22 cellular contexts compared by ENCODE assay signal in the genomic region with DNA sequence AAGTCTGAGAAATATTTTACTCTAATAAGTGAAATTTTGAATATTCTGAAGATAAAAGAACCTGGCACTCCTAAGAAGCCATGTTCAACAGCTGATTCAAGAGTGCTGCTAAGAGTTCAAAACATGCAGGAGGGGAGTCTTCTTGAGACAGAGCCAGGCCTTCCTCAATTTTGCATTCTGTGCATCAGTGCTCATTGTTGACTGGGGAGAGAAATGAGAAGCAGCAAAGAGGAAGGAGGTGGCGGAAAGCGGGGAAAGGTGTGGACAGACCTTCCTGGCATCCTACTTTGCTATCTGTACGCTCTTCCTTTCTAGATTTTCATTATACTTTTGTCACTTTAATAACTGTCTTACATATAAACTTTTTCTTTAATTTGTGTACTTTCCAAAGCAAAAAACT. TPM values are rescaled to one million over a fixed set of nuclear protein-coding genes. Genes with fewer than 3 reads are reported as not detected.
DNase-seq lines count a peak whose midpoint lies in the region; ATAC-seq, FAIRE-seq and TF ChIP-seq lines count a peak whose summit lies in the region.
"Had no signal": no experiment of that assay in that cellular context is flagged by ENCODE, and none has a peak within 500 bp of the region (broad histone marks: within the 10 kb centered on the region; RNA-seq: fewer than 3 reads in every experiment).

No MANE protein-coding gene starts in this region.

- H3K27ac Mint-ChIP-seq in stimulated activated memory B cell treated with anti-CD40 and anti-IgM and Interleukin-4, amounts not matched to agents 10 μg/mL and 1 μg/mL and 100 μg/mL, for 72 hours = peak overlapping the region; percentile 15
- H3K27ac Mint-ChIP-seq in T-helper 2 cell treated with Interferon-gamma antibody and Interleukin-4, amounts not matched to agents 5 μg/mL and 100 μg/mL, for 36 hours = no peak overlapping the region
- H3K27ac Mint-ChIP-seq: CD8-positive, alpha-beta memory T cell had no signal

- H3K36me3 Mint-ChIP-seq in stimulated activated memory B cell treated with anti-CD40 and anti-IgM and Interleukin-4, amounts not matched to agents 10 μg/mL and 1 μg/mL and 100 μg/mL, for 72 hours = peaks cover 52% of the 10 kb centered on the region
- H3K36me3 Mint-ChIP-seq in T-helper 2 cell treated with Interferon-gamma antibody and Interleukin-4, amounts not matched to agents 5 μg/mL and 100 μg/mL, for 36 hours (ENCODE audit: low read depth) = no peaks in the 10 kb centered on the region
- H3K36me3 Mint-ChIP-seq: CD8-positive, alpha-beta memory T cell had no signal

- no peak for TF ChIP-seq POLR2A in adrenal gland (IDR thresholded peaks at IDR 0.05)
- TF ChIP-seq POLR2A in right lobe of liver (IDR thresholded peaks at IDR 0.05) = no peak

- H3K9me3 Mint-ChIP-seq in stimulated activated memory B cell treated with anti-CD40 and anti-IgM and Interleukin-4, amounts not matched to agents 10 μg/mL and 1 μg/mL and 100 μg/mL, for 72 hours = no peaks in the 10 kb centered on the region
- H3K9me3 Mint-ChIP-seq in T-helper 2 cell treated with Interferon-gamma antibody and Interleukin-4, amounts not matched to agents 5 μg/mL and 100 μg/mL, for 36 hours = no peaks in the 10 kb centered on the region
- H3K9me3 Mint-ChIP-seq: CD8-positive, alpha-beta memory T cell; naive B cell had no signal

- WGBS in adrenal gland, 4 donors = 78 to 93% (median 86%) methylated on average over 3 of the region's 3 CpGs
- WGBS in right lobe of liver (ENCODE audit: insufficient coverage, low coverage, low lambda C conversion rate, missing lambda C conversion rate) = 58% methylated on average over 3 of the region's 3 CpGs

- H3K9me3 ChIP-seq in adrenal gland (replicated peaks in 1 of 3) (no peaks in the 10 kb centered on the region), right lobe of liver (no peaks in the 10 kb centered on the region)

- peaks cover 19% of the 10 kb centered on the region for H3K4me1 Mint-ChIP-seq in stimulated activated memory B cell treated with anti-CD40 and anti-IgM and Interleukin-4, amounts not matched to agents 10 μg/mL and 1 μg/mL and 100 μg/mL, for 72 hours
- peaks cover 10% of the 10 kb centered on the region for H3K4me1 Mint-ChIP-seq in T-helper 2 cell treated with Interferon-gamma antibody and Interleukin-4, amounts not matched to agents 5 μg/mL and 100 μg/mL, for 36 hours (ENCODE audit: low read depth)
- H3K4me1 Mint-ChIP-seq: CD8-positive, alpha-beta memory T cell had no signal

- H3K27me3 Mint-ChIP-seq in stimulated activated memory B cell treated with anti-CD40 and anti-IgM and Interleukin-4, amounts not matched to agents 10 μg/mL and 1 μg/mL and 100 μg/mL, for 72 hours = no peaks in the 10 kb centered on the region
- peaks cover 22% of the 10 kb centered on the region for H3K27me3 Mint-ChIP-seq in T-helper 2 cell treated with Interferon-gamma antibody and Interleukin-4, amounts not matched to agents 5 μg/mL and 100 μg/mL, for 36 hours (ENCODE audit: low read depth)

- DNase-seq in HL-60 (ENCODE audit: low read depth in 1 of 2, low spot score in 1 of 2) = peak in 1 of 2 experiments; percentile 90
- no peak for DNase-seq in adrenal gland
- no peak for DNase-seq in right lobe of liver
- no peak for DNase-seq in activated CD4-positive, CD25-positive, alpha-beta regulatory T cell treated with anti-CD3 and anti-CD28 coated beads, Interleukin-2, amount 50 U/mL, for 72 hours
- no peak for DNase-seq in T-helper 2 cell treated with Interferon-gamma antibody and Interleukin-4, amounts not matched to agents 5 μg/mL and 100 μg/mL, for 36 hours (ENCODE audit: low spot score)
- no peak for DNase-seq in frontal cortex (ENCODE audit: low spot score in 2 of 2)
- DNase-seq: activated CD4-positive, CD25-positive, alpha-beta regulatory T cell; activated gamma-delta T cell; amniotic stem cell; CD8-positive, alpha-beta memory T cell; left ventricle myocardium superior; MG63; naive B cell; NCI-H2029 treated with DMSO at 0.1 percent for 48 hours; NCI-H510A; SHP77; stimulated activated CD4-positive, alpha-beta T cell treated with anti-CD3 and anti-CD28 coated beads, Interleukin-15, amount 100 ng/mL, for 24 hours; stimulated activated naive CD8-positive, alpha-beta T cell treated with anti-CD3 and anti-CD28 coated beads, Interleukin-15, Interleukin-2, amounts not matched to agents 100 U/mL and 50 U/mL, for 24 hours had no signal

- peaks cover 0 to 16% of the 10 kb centered on the region in 2 donors for H3K36me3 ChIP-seq in adrenal gland (replicated peaks in 1 of 2)
- no peaks in the 10 kb centered on the region for H3K36me3 ChIP-seq in right lobe of liver
- H3K36me3 ChIP-seq: MG63 had no signal

- no peak overlapping the region for H3K4me3 Mint-ChIP-seq in stimulated activated memory B cell treated with anti-CD40 and anti-IgM and Interleukin-4, amounts not matched to agents 10 μg/mL and 1 μg/mL and 100 μg/mL, for 72 hours
- no peak overlapping the region for H3K4me3 Mint-ChIP-seq in T-helper 2 cell treated with Interferon-gamma antibody and Interleukin-4, amounts not matched to agents 5 μg/mL and 100 μg/mL, for 36 hours
- H3K4me3 Mint-ChIP-seq: CD8-positive, alpha-beta memory T cell; naive B cell had no signal

- no peak for FAIRE-seq in frontal cortex (lab: Jason Lieb, UNC)
- FAIRE-seq: endothelial cell of umbilical vein had no signal

- H3K4me1 ChIP-seq in adrenal gland (replicated peaks in 1 of 2) (peaks cover 24 to 32% of the 10 kb centered on the region in 2 donors), right lobe of liver (no peaks in the 10 kb centered on the region)

- H3K4me3 ChIP-seq in HL-60 (replicated peaks; ENCODE audit: insufficient read depth, low read length) = no peak overlapping the region
- H3K4me3 ChIP-seq in adrenal gland = no peak overlapping the region
- H3K4me3 ChIP-seq in right lobe of liver = no peak overlapping the region
- H3K4me3 ChIP-seq: MG63 had no signal

- H3K27ac ChIP-seq in HL-60 (replicated peaks) (peak overlapping the region; percentile 32; the same call in 1 of the 2 replicates), adrenal gland (peak overlapping the region; percentile 64 to 85 (median 77)), right lobe of liver (no peak overlapping the region)

- intact Hi-C loops in adrenal gland (cut with DNase I) = no loop called here
- intact Hi-C loops in right lobe of liver (cut with DNase I) = no loop called here

- H3K27me3 ChIP-seq in HL-60 (ENCODE audit: insufficient read depth, poor library complexity, severe bottlenecking) = no peaks in the 10 kb centered on the region
- H3K27me3 ChIP-seq in adrenal gland = no peaks in the 10 kb centered on the region
- no peaks in the 10 kb centered on the region for H3K27me3 ChIP-seq in right lobe of liver
- H3K27me3 ChIP-seq: MG63 had no signal

- ATAC-seq in right lobe of liver (peak; percentile 27 to 49 (median 39)), GM18909 (IDR thresholded peaks at IDR 0.05; ENCODE audit: poor library complexity, unreplicated experiment) (no peak)
- ATAC-seq in stimulated activated memory B cell treated with anti-CD40 and anti-IgM and Interleukin-4, amounts not matched to agents 10 μg/mL and 1 μg/mL and 100 μg/mL, for 72 hours = no peak
- ATAC-seq: left ventricle myocardium superior; stimulated activated naive CD8-positive, alpha-beta T cell treated with anti-CD3 and anti-CD28 coated beads, Interleukin-15, Interleukin-2, amounts not matched to agents 100 U/mL and 50 U/mL, for 24 hours had no signal

- TF ChIP-seq CTCF in HL-60 (IDR thresholded peaks at IDR 0.05; ENCODE audit: insufficient read depth, low read length) (no peak), adrenal gland (IDR thresholded peaks at IDR 0.05) (no peak), right lobe of liver (IDR thresholded peaks at IDR 0.05) (no peak)

RNA-seq across cellular contexts. Expression of a gene that starts 29.7 kb away (rescaled TPM):
- under 1 TPM in 5 of 8 donors, not detected in 3; 0.08 to 0.43 (median 0.25) TPM for total RNA-seq in adrenal gland
- under 1 TPM in 1 of 3 donors, not detected in 2; 0.22 TPM for polyA plus RNA-seq in adrenal gland
- not detected for total RNA-seq in right lobe of liver
- not detected for total RNA-seq in frontal cortex
- total RNA-seq: CD8-positive, alpha-beta memory T cell; cerebellum; endothelial cell of umbilical vein; left ventricle myocardium superior had no signal
- polyA plus RNA-seq: CD8-positive, alpha-beta memory T cell had no signal

RNA-seq across cellular contexts. Expression of a gene that starts 57.7 kb away (rescaled TPM):
- total RNA-seq in adrenal gland = 100 to 1,000 TPM; 324 to 894 (median 436) TPM
- 100 to 1,000 TPM in 2 of 3 donors, 10 to 100 TPM in 1; 71.3 to 900 (median 120) TPM for polyA plus RNA-seq in adrenal gland
- total RNA-seq in right lobe of liver = 100 to 1,000 TPM in 2 of 6 experiments, 10 to 100 TPM in 4; 69.6 to 149 (median 90.7) TPM
- 118 TPM for total RNA-seq in frontal cortex

Comparison
In these comparisons a context has a peak if more than half of its experiments do, and no peak if none do; other contexts are left out.
1. H3K27ac ChIP-seq: peak in HL-60 (single experiment) and adrenal gland (5 of 5); none in right lobe of liver (0 of 3).
2. ATAC-seq: peak in right lobe of liver (4 of 4); none in stimulated activated memory B cell treated with anti-CD40 and anti-IgM and Interleukin-4, amounts not matched to agents 10 μg/mL and 1 μg/mL and 100 μg/mL, for 72 hours (single experiment) and GM18909 (single experiment).